In genomic region chr9:111637421-111637950, GRCh38 we compare ENCODE assay signal across 32 cellular contexts.
"Had no signal": no experiment of that assay in that cellular context is flagged by ENCODE, and none has a peak within 500 bp of the region (broad histone marks: within the 10 kb centered on the region; RNA-seq: fewer than 3 reads in every experiment).

No MANE protein-coding gene starts in this region.

- FAIRE-seq: astrocyte, bronchial epithelial cell, frontal cortex had no signal

- H3K27me3 Mint-ChIP-seq: activated B cell treated with CpG ODN at 0.5 μM for 24 hours; activated CD8-positive, alpha-beta T cell treated with anti-CD3 and anti-CD28 coated beads for 36 hours; activated naive CD4-positive, alpha-beta T cell treated with anti-CD3 and anti-CD28 coated beads, Interleukin-2, amount 50 U/mL, for 24 hours; activated naive CD8-positive, alpha-beta T cell treated with anti-CD3 and anti-CD28 coated beads for 36 hours; activated naive CD8-positive, alpha-beta T cell treated with anti-CD3 and anti-CD28 coated beads, Interleukin-2, amount 50 U/mL, for 24 hours; activated T-helper 17 cell treated with anti-CD3 and anti-CD28 coated beads, Interleukin-2, amount 50 U/mL, for 72 hours; central memory CD8-positive, alpha-beta T cell; dendritic cell treated with granulocyte-macrophage colony-stimulating factor and Interleukin-4, amounts not matched to agents 40 ng/mL and 50 ng/mL, for 4 days; T-helper 17 cell had no signal

- DNase-seq: activated B cell treated with CpG ODN at 0.5 μM for 24 hours; activated CD4-positive, alpha-beta T cell treated with anti-CD3 and anti-CD28 coated beads for 48 hours; activated CD4-positive, alpha-beta T cell treated with anti-CD3 and anti-CD28 coated beads, Interleukin-2, amount 50 U/mL, for 1 hour; activated CD4-positive, alpha-beta T cell treated with anti-CD3 and anti-CD28 coated beads, Interleukin-2, amount 50 U/mL, for 48 hours; activated CD8-positive, alpha-beta memory T cell treated with anti-CD3 and anti-CD28 coated beads for 24 hours; activated CD8-positive, alpha-beta T cell treated with anti-CD3 and anti-CD28 coated beads for 36 hours; activated effector memory CD4-positive, alpha-beta T cell treated with anti-CD3 and anti-CD28 coated beads, Interleukin-2, amount 50 U/mL, for 16 hours; activated naive CD4-positive, alpha-beta T cell treated with anti-CD3 and anti-CD28 coated beads for 36 hours; activated naive CD8-positive, alpha-beta T cell treated with anti-CD3 and anti-CD28 coated beads for 36 hours; activated naive CD8-positive, alpha-beta T cell treated with anti-CD3 and anti-CD28 coated beads, Interleukin-2, amount 50 U/mL, for 24 hours; activated T-cell treated with anti-CD3 and anti-CD28 coated beads, Interleukin-2, amount 50 U/mL, for 4 hours; brain microvascular endothelial cell; dorsolateral prefrontal cortex; effector memory CD4-positive, alpha-beta T cell; endodermal cell; foreskin fibroblast; head of caudate nucleus; T-helper 1 cell; T-helper 17 cell; T1000; WERI-Rb-1 had no signal

- H3K27me3 ChIP-seq: brain microvascular endothelial cell, dorsolateral prefrontal cortex had no signal

- H3K4me3 ChIP-seq: coronary artery, dorsolateral prefrontal cortex had no signal

- H3K9me3 Mint-ChIP-seq: activated B cell treated with CpG ODN at 0.5 μM for 24 hours; activated CD8-positive, alpha-beta T cell treated with anti-CD3 and anti-CD28 coated beads for 36 hours; activated naive CD4-positive, alpha-beta T cell treated with anti-CD3 and anti-CD28 coated beads for 36 hours; activated naive CD4-positive, alpha-beta T cell treated with anti-CD3 and anti-CD28 coated beads, Interleukin-2, amount 50 U/mL, for 24 hours; activated naive CD8-positive, alpha-beta T cell treated with anti-CD3 and anti-CD28 coated beads for 36 hours; activated naive CD8-positive, alpha-beta T cell treated with anti-CD3 and anti-CD28 coated beads, Interleukin-2, amount 50 U/mL, for 24 hours; activated T-cell treated with anti-CD3 and anti-CD28 coated beads, Interleukin-2, amount 50 U/mL, for 4 hours; activated T-helper 17 cell treated with anti-CD3 and anti-CD28 coated beads, Interleukin-2, amount 50 U/mL, for 72 hours; central memory CD8-positive, alpha-beta T cell; dendritic cell treated with granulocyte-macrophage colony-stimulating factor and Interleukin-4, amounts not matched to agents 40 ng/mL and 50 ng/mL, for 4 days; endodermal cell; T-helper 2 cell treated with Interferon-gamma antibody and Interleukin-4, amounts not matched to agents 5 μg/mL and 100 μg/mL, for 36 hours had no signal

- ATAC-seq: activated CD4-positive, CD25-positive, alpha-beta regulatory T cell treated with anti-CD3 and anti-CD28 coated beads, Interleukin-2, amount 50 U/mL, for 24 hours; activated CD8-positive, alpha-beta T cell treated with anti-CD3 and anti-CD28 coated beads for 36 hours; activated naive CD8-positive, alpha-beta T cell treated with anti-CD3 and anti-CD28 coated beads, Interleukin-2, amount 50 U/mL, for 24 hours; activated T-cell treated with anti-CD3 and anti-CD28 coated beads, Interleukin-2, amount 50 U/mL, for 4 hours; esophagus mucosa; T-helper 17 cell had no signal

- H3K4me3 Mint-ChIP-seq: activated B cell treated with CpG ODN at 0.5 μM for 24 hours; activated CD8-positive, alpha-beta T cell treated with anti-CD3 and anti-CD28 coated beads for 36 hours; activated naive CD4-positive, alpha-beta T cell treated with anti-CD3 and anti-CD28 coated beads for 36 hours; activated naive CD4-positive, alpha-beta T cell treated with anti-CD3 and anti-CD28 coated beads, Interleukin-2, amount 50 U/mL, for 24 hours; activated naive CD8-positive, alpha-beta T cell treated with anti-CD3 and anti-CD28 coated beads for 36 hours; activated naive CD8-positive, alpha-beta T cell treated with anti-CD3 and anti-CD28 coated beads, Interleukin-2, amount 50 U/mL, for 24 hours; activated T-cell treated with anti-CD3 and anti-CD28 coated beads, Interleukin-2, amount 50 U/mL, for 4 hours; activated T-helper 17 cell treated with anti-CD3 and anti-CD28 coated beads, Interleukin-2, amount 50 U/mL, for 72 hours; central memory CD8-positive, alpha-beta T cell; dendritic cell treated with granulocyte-macrophage colony-stimulating factor and Interleukin-4, amounts not matched to agents 40 ng/mL and 50 ng/mL, for 4 days; endodermal cell; T-helper 17 cell; T-helper 2 cell treated with Interferon-gamma antibody and Interleukin-4, amounts not matched to agents 5 μg/mL and 100 μg/mL, for 36 hours had no signal

- H3K36me3 ChIP-seq: brain microvascular endothelial cell, WERI-Rb-1 had no signal

- H3K27ac ChIP-seq: brain microvascular endothelial cell, coronary artery, dorsolateral prefrontal cortex, WERI-Rb-1 had no signal

- H3K27ac Mint-ChIP-seq: activated B cell treated with CpG ODN at 0.5 μM for 24 hours; activated CD8-positive, alpha-beta T cell treated with anti-CD3 and anti-CD28 coated beads for 36 hours; activated naive CD4-positive, alpha-beta T cell treated with anti-CD3 and anti-CD28 coated beads for 36 hours; activated naive CD4-positive, alpha-beta T cell treated with anti-CD3 and anti-CD28 coated beads, Interleukin-2, amount 50 U/mL, for 24 hours; activated naive CD8-positive, alpha-beta T cell treated with anti-CD3 and anti-CD28 coated beads for 36 hours; activated naive CD8-positive, alpha-beta T cell treated with anti-CD3 and anti-CD28 coated beads, Interleukin-2, amount 50 U/mL, for 24 hours; activated T-helper 17 cell treated with anti-CD3 and anti-CD28 coated beads, Interleukin-2, amount 50 U/mL, for 72 hours; dendritic cell treated with granulocyte-macrophage colony-stimulating factor and Interleukin-4, amounts not matched to agents 40 ng/mL and 50 ng/mL, for 4 days; endodermal cell; T-helper 17 cell; T-helper 2 cell treated with Interferon-gamma antibody and Interleukin-4, amounts not matched to agents 5 μg/mL and 100 μg/mL, for 36 hours had no signal
